8 cellular contexts compared by ENCODE assay signal in the genomic region with DNA sequence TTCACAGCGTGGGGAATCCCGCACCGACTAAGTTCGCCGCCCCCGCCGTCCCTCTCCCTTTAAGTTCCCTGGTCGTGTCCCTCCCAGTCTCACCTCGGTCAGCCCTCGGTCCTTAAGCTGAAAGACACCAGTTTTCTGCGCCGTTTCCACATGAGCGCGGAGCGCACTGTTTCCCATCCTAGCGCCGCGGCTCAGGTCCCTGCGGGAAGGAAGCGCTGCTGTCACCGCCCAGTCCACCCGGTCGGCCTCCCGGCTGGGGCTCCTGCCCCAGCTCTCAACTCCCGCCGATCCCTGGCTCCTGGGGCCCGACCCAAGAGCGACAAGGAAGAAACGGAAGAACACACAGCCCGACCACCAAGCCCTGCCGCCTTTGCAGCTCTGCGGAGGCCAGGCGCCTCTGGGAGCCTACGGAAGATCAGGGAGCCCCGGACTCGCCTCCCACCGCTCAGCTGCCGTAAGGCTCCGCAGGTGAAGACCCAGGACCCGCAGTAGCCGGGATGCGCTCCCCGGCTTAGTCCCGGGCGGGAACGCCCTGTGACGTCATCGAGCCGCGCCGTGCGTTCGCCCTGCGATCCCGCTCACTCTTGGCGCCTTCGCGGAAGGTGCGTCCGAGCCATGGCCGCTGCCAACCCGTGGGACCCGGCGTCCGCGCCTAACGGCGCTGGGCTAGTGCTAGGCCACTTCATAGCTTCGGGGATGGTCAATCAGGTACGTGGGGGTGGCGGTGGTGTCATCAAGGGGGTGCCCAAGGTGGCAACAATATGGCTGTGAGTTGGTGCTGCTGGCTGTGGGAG. TPM values are rescaled to one million over a fixed set of nuclear protein-coding genes. Genes with fewer than 3 reads are reported as not detected.
DNase-seq lines count a peak whose midpoint lies in the region; ATAC-seq and TF ChIP-seq lines count a peak whose summit lies in the region.

HAUS2 (plus strand) TSS at position 581 of the 794 bp plus-strand sequence; CDS start at position 616, 35 bp downstream.
LRRC57 (minus strand) TSS at position 536 of the 794 bp plus-strand sequence; CDS start at position 177, 359 bp downstream.

- DNase-seq in ELR (ENCODE audit: low read depth) (peak; percentile 89), H4 (ENCODE audit: low spot score) (peak; percentile 75), SK-MEL-5 (ENCODE audit: low read depth, low spot score) (peak; percentile 81)
- DNase-seq in activated naive CD4-positive, alpha-beta T cell treated with Interleukin-2 at 50 U/mL for 16 hours = peak; percentile 89

- peak; percentile 88 to 93 for TF ChIP-seq POLR2A in gastroesophageal sphincter (IDR thresholded peaks at IDR 0.05)

- peak; percentile 94 for ATAC-seq in gastroesophageal sphincter

- in situ Hi-C loops in SK-MEL-5 (cut with HindIII; ENCODE audit: low pct_unique_long_range_greater_than_20kb, low sequenced_read_pairs) = no loop called here

- peak within 1 kb of the TSS; percentile 83 to 93 (median 90) for H3K27ac ChIP-seq in gastroesophageal sphincter
- peak within 1 kb of the TSS; percentile 92 for H3K27ac ChIP-seq in neutrophil

- H3K27me3 ChIP-seq in Loucy (ENCODE audit: insufficient read depth, low read length, poor library complexity, severe bottlenecking) = no peaks in the 10 kb centered on the region
- no peaks in the 10 kb centered on the region for H3K27me3 ChIP-seq in gastroesophageal sphincter
- no peaks in the 10 kb centered on the region for H3K27me3 ChIP-seq in neutrophil

- peak within 1 kb of the TSS; percentile 96 for H3K4me2 ChIP-seq in Loucy (ENCODE audit: low read depth, low read length, poor library complexity, severe bottlenecking)

- H3K79me2 ChIP-seq in Loucy (ENCODE audit: insufficient read depth, low read length) = peaks cover 86% of the 10 kb centered on the region

- H3K9ac ChIP-seq in Loucy (ENCODE audit: low read depth, low read length, poor library complexity, severe bottlenecking) = peak within 1 kb of the TSS; percentile 87

- TF ChIP-seq CTCF in Loucy (conservative IDR thresholded peaks at IDR 0.05; ENCODE audit: low read length) = no peak
- peak in 1 of 4 experiments; percentile 13 for TF ChIP-seq CTCF in gastroesophageal sphincter (IDR thresholded peaks at IDR 0.05)
- TF ChIP-seq CTCF in neutrophil (IDR thresholded peaks at IDR 0.05) = no peak
- no peak for TF ChIP-seq CTCF in subcutaneous adipose tissue (IDR thresholded peaks at IDR 0.05; ENCODE audit: low read depth)

- H3K36me3 ChIP-seq in Loucy (ENCODE audit: insufficient read depth, low read length) (peaks cover 5% of the 10 kb centered on the region; the same call in 1 of the 2 replicates), gastroesophageal sphincter (peaks cover 0 to 26% of the 10 kb centered on the region in 2 donors), neutrophil (peaks cover 5% of the 10 kb centered on the region)

- no peak for TF ChIP-seq EP300 in gastroesophageal sphincter (IDR thresholded peaks at IDR 0.05)

- peak within 1 kb of the TSS; percentile 91 for H2AFZ ChIP-seq in Loucy (ENCODE audit: low read length)

- H3K9me2 ChIP-seq in Loucy (replicated peaks; ENCODE audit: low read depth, low read length) = no peaks in the 10 kb centered on the region

- H3K4me1 ChIP-seq in Loucy (ENCODE audit: insufficient read depth, low read length, poor library complexity, severe bottlenecking) = peaks cover 70% of the 10 kb centered on the region
- peaks cover 2 to 45% (median 8%) of the 10 kb centered on the region in 3 donors for H3K4me1 ChIP-seq in gastroesophageal sphincter
- H3K4me1 ChIP-seq in neutrophil (ENCODE audit: control insufficient read depth in 1 of 2, insufficient read depth in 1 of 2, low read depth in 1 of 2, low read length in 1 of 2) = peaks cover 54 to 61% of the 10 kb centered on the region in 2 experiments

- no peaks in the 10 kb centered on the region for H3F3A ChIP-seq in Loucy (ENCODE audit: low read depth)

- WGBS in gastroesophageal sphincter (ENCODE audit: low coverage in 1 of 2), 2 donors = 0% methylated on average over 6 of the region's 71 CpGs; no CpG with 5 or more reads in 1 of the 2 donors

- H3K4me3 ChIP-seq in Loucy (ENCODE audit: low read length, poor library complexity, severe bottlenecking) (peak within 1 kb of the TSS; percentile 90), gastroesophageal sphincter (peak within 1 kb of the TSS; percentile 57 to 76), neutrophil (ENCODE audit: low read depth in 1 of 2, low read length in 1 of 2) (peak within 1 kb of the TSS; percentile 80 to 97)

- H4K20me1 ChIP-seq in Loucy (ENCODE audit: insufficient read depth, low read length, poor library complexity, severe bottlenecking) = peaks cover 16% of the 10 kb centered on the region

- H3K9me3 ChIP-seq in Loucy (ENCODE audit: insufficient read depth, low read depth, low read length) (no peaks in the 10 kb centered on the region), gastroesophageal sphincter (no peaks in the 10 kb centered on the region), neutrophil (no peaks in the 10 kb centered on the region)

RNA-seq across cellular contexts. Expression of gene HAUS2, which starts in this region (rescaled TPM):
- 40.0 and 41.8 TPM in 2 replicates for total RNA-seq in H4 (2014; rRNA removed; shearing (Covaris generic))
- total RNA-seq in SK-MEL-5 (2014; rRNA removed; shearing (Covaris generic)) = 36.2 and 42.0 TPM in 2 replicates
- 29.1 and 33.0 TPM in 2 replicates for polyA plus RNA-seq in SK-MEL-5 (2015; cell fraction: cytosol; rRNA removed)
- polyA plus RNA-seq in SK-MEL-5 (2015; cell fraction: nucleus; rRNA removed) = 8.8 and 17.1 TPM in 2 replicates
- 10 to 100 TPM; 15.3 to 42.2 (median 32.3) TPM for total RNA-seq in gastroesophageal sphincter
- total RNA-seq in subcutaneous adipose tissue = 10 to 100 TPM; 17.3 to 37.8 (median 33.0) TPM

RNA-seq across cellular contexts. Expression of gene LRRC57, which starts in this region (rescaled TPM):
- total RNA-seq in H4 (2014; rRNA removed; shearing (Covaris generic)) = 6.3 and 14.2 TPM in 2 replicates
- total RNA-seq in SK-MEL-5 (2014; rRNA removed; shearing (Covaris generic)) = 11.3 and 12.5 TPM in 2 replicates
- 15.8 and 16.8 TPM in 2 replicates for polyA plus RNA-seq in SK-MEL-5 (2015; cell fraction: cytosol; rRNA removed)
- polyA plus RNA-seq in SK-MEL-5 (2015; cell fraction: nucleus; rRNA removed) = 14.0 and 18.1 TPM in 2 replicates
- total RNA-seq in gastroesophageal sphincter (10 to 100 TPM; 14.9 to 19.4 (median 15.4) TPM), subcutaneous adipose tissue (10 to 100 TPM; 15.9 to 29.0 (median 21.2) TPM)

Comparison
In these comparisons a context has a peak if more than half of its experiments do, and no peak if none do; other contexts are left out.
1. Peak in every context shown above with its lines: DNase-seq, ATAC-seq, H3K4me3 ChIP-seq and H3K27ac ChIP-seq.